ENCODE assay signal across 10 cellular contexts in the genomic region with DNA sequence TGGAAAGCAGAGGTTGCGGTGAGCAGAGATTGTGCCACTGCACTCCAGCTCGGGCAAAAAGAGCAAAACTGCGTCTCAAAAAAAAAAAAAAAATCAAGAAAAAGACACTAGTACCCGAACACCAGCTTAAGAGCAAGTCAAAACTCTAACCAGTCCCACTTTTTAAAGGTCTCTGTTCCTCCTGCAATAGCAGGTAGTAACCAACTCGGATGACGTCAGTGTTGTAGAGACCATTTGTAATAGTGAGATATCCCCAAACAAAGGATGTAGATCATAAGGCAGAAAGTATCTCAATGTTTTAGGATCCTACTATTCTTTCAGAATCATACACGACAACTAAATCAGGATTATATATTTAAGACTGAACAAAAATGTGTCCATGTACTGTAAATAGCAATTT. TPM values are rescaled to one million over a fixed set of nuclear protein-coding genes. Genes with fewer than 3 reads are reported as not detected.
DNase-seq lines count a peak whose midpoint lies in the region; ATAC-seq lines count a peak whose summit lies in the region.
"Had no signal": no experiment of that assay in that cellular context is flagged by ENCODE, and none has a peak within 500 bp of the region (broad histone marks: within the 10 kb centered on the region; RNA-seq: fewer than 3 reads in every experiment).

No MANE protein-coding gene starts in this region.

- H3K9ac ChIP-seq in HUES6 (ENCODE audit: low read length) = peak overlapping the region; percentile 90

- CTCF ChIA-PET in CD8-positive, alpha-beta memory T cell (lab: Charles Lee) = no interaction called here

- peaks cover 0 to 3% of the 10 kb centered on the region in 2 donors for H3K27me3 Mint-ChIP-seq in CD8-positive, alpha-beta memory T cell
- no peaks in the 10 kb centered on the region for H3K27me3 Mint-ChIP-seq in T-helper 2 cell treated with Interferon-gamma antibody and Interleukin-4, amounts not matched to agents 5 μg/mL and 100 μg/mL, for 36 hours (ENCODE audit: low read depth)
- peaks cover 5 to 14% (median 7%) of the 10 kb centered on the region in 3 donors for H3K27me3 Mint-ChIP-seq in immature natural killer cell (ENCODE audit: low read depth in 3 of 3)
- H3K27me3 Mint-ChIP-seq: stimulated activated naive B cell treated with anti-CD40 and anti-IgM and Interleukin-4, amounts not matched to agents 10 μg/mL and 1 μg/mL and 100 μg/mL, for 72 hours had no signal

- H3K36me3 ChIP-seq in CD8-positive, alpha-beta memory T cell (ENCODE audit: insufficient read depth, low read length) = peaks cover 6% of the 10 kb centered on the region
- peaks cover 27% of the 10 kb centered on the region for H3K36me3 ChIP-seq in HUES6 (ENCODE audit: control insufficient read depth, insufficient read depth, low read length)

- no peaks in the 10 kb centered on the region for H3K27me3 ChIP-seq in CD8-positive, alpha-beta memory T cell (ENCODE audit: insufficient read depth, low read length, poor library complexity, severe bottlenecking)
- no peaks in the 10 kb centered on the region for H3K27me3 ChIP-seq in HUES6 (ENCODE audit: control insufficient read depth, insufficient read depth, low read length)
- H3K27me3 ChIP-seq: gastroesophageal sphincter had no signal

- H3K4me3 ChIP-seq in CD8-positive, alpha-beta memory T cell (ENCODE audit: low read length) = no peak overlapping the region
- H3K4me3 ChIP-seq in HUES6 (ENCODE audit: low read depth, low read length) = peak overlapping the region; percentile 79
- H3K4me3 ChIP-seq: gastroesophageal sphincter had no signal

- peak overlapping the region in 4 of 8 donors; percentile 39 to 89 (median 86) for H3K27ac Mint-ChIP-seq in CD8-positive, alpha-beta memory T cell
- peak overlapping the region; percentile 23 for H3K27ac Mint-ChIP-seq in T-helper 2 cell treated with Interferon-gamma antibody and Interleukin-4, amounts not matched to agents 5 μg/mL and 100 μg/mL, for 36 hours
- no peak overlapping the region for H3K27ac Mint-ChIP-seq in immature natural killer cell
- H3K27ac Mint-ChIP-seq: stimulated activated naive B cell treated with anti-CD40 and anti-IgM and Interleukin-4, amounts not matched to agents 10 μg/mL and 1 μg/mL and 100 μg/mL, for 72 hours had no signal

- H3K9me3 ChIP-seq in CD8-positive, alpha-beta memory T cell (ENCODE audit: low read length) = no peaks in the 10 kb centered on the region
- no peaks in the 10 kb centered on the region for H3K9me3 ChIP-seq in HUES6 (ENCODE audit: control insufficient read depth, insufficient read depth, low read depth, low read length)
- H3K9me3 ChIP-seq: gastroesophageal sphincter had no signal

- no peak overlapping the region for H3K27ac ChIP-seq in CD8-positive, alpha-beta memory T cell (ENCODE audit: low read depth, low read length)
- no peak overlapping the region for H3K27ac ChIP-seq in HUES6 (ENCODE audit: low read depth, low read length)
- H3K27ac ChIP-seq: gastroesophageal sphincter had no signal

- peaks cover 30 to 40% (median 39%) of the 10 kb centered on the region in 3 donors for H3K4me1 Mint-ChIP-seq in CD8-positive, alpha-beta memory T cell
- peaks cover 41% of the 10 kb centered on the region for H3K4me1 Mint-ChIP-seq in T-helper 2 cell treated with Interferon-gamma antibody and Interleukin-4, amounts not matched to agents 5 μg/mL and 100 μg/mL, for 36 hours (ENCODE audit: low read depth)
- H3K4me1 Mint-ChIP-seq in immature natural killer cell = peaks cover 31 to 44% of the 10 kb centered on the region in 2 donors

- peak overlapping the region; percentile 83 to 98 (median 89) for H3K4me3 Mint-ChIP-seq in CD8-positive, alpha-beta memory T cell
- peak overlapping the region; percentile 97 for H3K4me3 Mint-ChIP-seq in T-helper 2 cell treated with Interferon-gamma antibody and Interleukin-4, amounts not matched to agents 5 μg/mL and 100 μg/mL, for 36 hours
- H3K4me3 Mint-ChIP-seq in immature natural killer cell = peak overlapping the region in 3 of 5 donors; percentile 9 to 95 (median 90)

- peaks cover 0 to 31% (median 8%) of the 10 kb centered on the region in 3 donors for H3K36me3 Mint-ChIP-seq in CD8-positive, alpha-beta memory T cell
- peaks cover 36% of the 10 kb centered on the region for H3K36me3 Mint-ChIP-seq in T-helper 2 cell treated with Interferon-gamma antibody and Interleukin-4, amounts not matched to agents 5 μg/mL and 100 μg/mL, for 36 hours (ENCODE audit: low read depth)
- H3K36me3 Mint-ChIP-seq in immature natural killer cell = peaks cover 0 to 16% (median 11%) of the 10 kb centered on the region in 3 donors

- POLR2A ChIA-PET in CD8-positive, alpha-beta memory T cell (lab: Charles Lee) = no interaction called here

- no peaks in the 10 kb centered on the region for H3K9me3 Mint-ChIP-seq in CD8-positive, alpha-beta memory T cell
- H3K9me3 Mint-ChIP-seq in T-helper 2 cell treated with Interferon-gamma antibody and Interleukin-4, amounts not matched to agents 5 μg/mL and 100 μg/mL, for 36 hours = no peaks in the 10 kb centered on the region
- no peaks in the 10 kb centered on the region for H3K9me3 Mint-ChIP-seq in immature natural killer cell
- H3K9me3 Mint-ChIP-seq: stimulated activated naive B cell treated with anti-CD40 and anti-IgM and Interleukin-4, amounts not matched to agents 10 μg/mL and 1 μg/mL and 100 μg/mL, for 72 hours had no signal

- peaks cover 20% of the 10 kb centered on the region for H3K4me1 ChIP-seq in CD8-positive, alpha-beta memory T cell (ENCODE audit: insufficient read depth, low read length)
- peaks cover 18% of the 10 kb centered on the region for H3K4me1 ChIP-seq in HUES6 (ENCODE audit: control insufficient read depth, insufficient read depth, low read length)

- DNase-seq in CD8-positive, alpha-beta memory T cell = no peak
- no peak for DNase-seq in T-helper 2 cell treated with Interferon-gamma antibody and Interleukin-4, amounts not matched to agents 5 μg/mL and 100 μg/mL, for 36 hours (ENCODE audit: low spot score)
- no peak for DNase-seq in immature natural killer cell
- DNase-seq in KG1 (lab: John Stamatoyannopoulos, UW) = no peak
- no peak for DNase-seq in activated CD8-positive, alpha-beta memory T cell treated with anti-CD3 and anti-CD28 coated beads, Interleukin-2, amount 50 U/mL, for 48 hours
- DNase-seq: stimulated activated naive B cell treated with anti-CD40 and anti-IgM and Interleukin-4, amounts not matched to agents 10 μg/mL and 1 μg/mL and 100 μg/mL, for 72 hours had no signal

- ATAC-seq in GM18861 (IDR thresholded peaks at IDR 0.05; ENCODE audit: unreplicated experiment) (no peak), GM18867 (IDR thresholded peaks at IDR 0.05; ENCODE audit: unreplicated experiment) (no peak)
- ATAC-seq: gastroesophageal sphincter; stimulated activated naive B cell treated with anti-CD40 and anti-IgM and Interleukin-4, amounts not matched to agents 10 μg/mL and 1 μg/mL and 100 μg/mL, for 72 hours had no signal

RNA-seq across cellular contexts. Expression of a gene that starts 2.4 kb away (rescaled TPM):
- 100 to 1,000 TPM; 189 to 200 TPM for total RNA-seq in CD8-positive, alpha-beta memory T cell
- polyA plus RNA-seq in CD8-positive, alpha-beta memory T cell = 123 TPM
- polyA plus RNA-seq in immature natural killer cell = 100 to 1,000 TPM; 105 to 168 (median 133) TPM

RNA-seq across cellular contexts. Expression of a gene that starts 20.4 kb away (rescaled TPM):
- 10 to 100 TPM; 75.7 to 84.8 TPM for total RNA-seq in CD8-positive, alpha-beta memory T cell
- 42.3 TPM for polyA plus RNA-seq in CD8-positive, alpha-beta memory T cell
- polyA plus RNA-seq in immature natural killer cell = 100 to 1,000 TPM in 1 of 3 donors, 10 to 100 TPM in 2; 80.3 to 111 (median 88.8) TPM

RNA-seq across cellular contexts. Expression of a gene that starts 30.9 kb away (rescaled TPM):
- 100 to 1,000 TPM; 653 to 687 TPM for total RNA-seq in CD8-positive, alpha-beta memory T cell
- 405 TPM for polyA plus RNA-seq in CD8-positive, alpha-beta memory T cell
- polyA plus RNA-seq in immature natural killer cell = 100 to 1,000 TPM; 214 to 427 (median 404) TPM

RNA-seq across cellular contexts. Expression of a gene that starts 42.1 kb away (rescaled TPM):
- 10 to 100 TPM; 15.2 to 15.9 TPM for total RNA-seq in CD8-positive, alpha-beta memory T cell
- 4.0 TPM for polyA plus RNA-seq in CD8-positive, alpha-beta memory T cell
- 1 to 10 TPM in 2 of 3 donors, under 1 TPM in 1; 0.57 to 7.5 (median 3.5) TPM for polyA plus RNA-seq in immature natural killer cell

RNA-seq across cellular contexts. Expression of a gene that starts 53.6 kb away (rescaled TPM):
- 100 to 1,000 TPM; 147 to 152 TPM for total RNA-seq in CD8-positive, alpha-beta memory T cell
- polyA plus RNA-seq in CD8-positive, alpha-beta memory T cell = 39.0 TPM
- polyA plus RNA-seq in immature natural killer cell = 10 to 100 TPM; 28.3 to 47.8 (median 41.1) TPM
